17 cellular contexts compared by ENCODE assay signal in genomic region chr6:84410377-84410776, GRCh38.
DNase-seq lines count a peak whose midpoint lies in the region; TF ChIP-seq lines count a peak whose summit lies in the region.
"Had no signal": no experiment of that assay in that cellular context is flagged by ENCODE, and none has a peak within 500 bp of the region (broad histone marks: within the 10 kb centered on the region; RNA-seq: fewer than 3 reads in every experiment).

No MANE protein-coding gene starts in this region.

- TF ChIP-seq CTCF in tibial artery (IDR thresholded peaks at IDR 0.05) (no peak), prostate gland (IDR thresholded peaks at IDR 0.05) (no peak)

- H3K27me3 ChIP-seq in tibial artery = no peaks in the 10 kb centered on the region
- no peaks in the 10 kb centered on the region for H3K27me3 ChIP-seq in prostate gland (replicated peaks; ENCODE audit: insufficient read depth)
- H3K27me3 ChIP-seq: SJCRH30 had no signal

- intact Hi-C loops in tibial artery (cut with DNase I; ENCODE audit: low total_unique reads) (no loop called here), prostate gland (cut with DNase I) (no loop called here)

- 79% methylated on average over 2 of the region's 2 CpGs for WGBS in prostate gland

- DNase-seq in NCI-H1105 (lab: John Stamatoyannopoulos, UW) (peak; percentile 65), NCI-H146 treated with DMSO at 0.1 percent for 48 hours (lab: John Stamatoyannopoulos, UW; ENCODE audit: unreplicated experiment) (peak; percentile 98), NCI-H748 (lab: John Stamatoyannopoulos, UW; ENCODE audit: unreplicated experiment) (peak; percentile 93), tibial artery (no peak), HT-29 (ENCODE audit: low spot score) (no peak), kidney glomerular epithelial cell (lab: John Stamatoyannopoulos, UW) (no peak), prostate gland (ENCODE audit: low spot score) (no peak)
- DNase-seq: CD4-positive, alpha-beta T cell; DND-41; GDM1; IMR-90; Kasumi-1; NCI-H2029 treated with DMSO at 0.1 percent for 48 hours; OCI-M1; RPMI8226; SW 1271 had no signal

- no peak overlapping the region for H3K4me3 ChIP-seq in tibial artery
- H3K4me3 ChIP-seq in prostate gland = no peak overlapping the region
- H3K4me3 ChIP-seq: SJCRH30 had no signal

- no peaks in the 10 kb centered on the region for H3K9me3 ChIP-seq in tibial artery
- no peaks in the 10 kb centered on the region for H3K9me3 ChIP-seq in prostate gland
- H3K9me3 ChIP-seq: SJCRH30 had no signal

- H3K27ac ChIP-seq in tibial artery (peak overlapping the region; percentile 55 to 72), prostate gland (no peak overlapping the region)
- H3K27ac ChIP-seq: SJCRH30 had no signal

- H3K36me3 ChIP-seq in tibial artery = no peaks in the 10 kb centered on the region
- H3K36me3 ChIP-seq in prostate gland = no peaks in the 10 kb centered on the region
- H3K36me3 ChIP-seq: SJCRH30 had no signal

- H3K4me1 ChIP-seq in tibial artery (peaks cover 0 to 50% (median 12%) of the 10 kb centered on the region in 4 donors), prostate gland (replicated peaks) (no peaks in the 10 kb centered on the region)

- no peak for TF ChIP-seq POLR2A in prostate gland (IDR thresholded peaks at IDR 0.05)

Comparison
In these comparisons a context has a peak if more than half of its experiments do, and no peak if none do; other contexts are left out.
1. DNase-seq: peak in NCI-H1105 (single experiment), NCI-H146 treated with DMSO at 0.1 percent for 48 hours (single experiment) and NCI-H748 (single experiment); none in tibial artery (0 of 2), HT-29 (single experiment), kidney glomerular epithelial cell (single experiment) and prostate gland (single experiment).
2. H3K27ac ChIP-seq: peak in tibial artery (2 of 2); none in prostate gland (0 of 2).